23 cellular contexts compared by ENCODE assay signal in genomic region chr15:29470794-29471193, GRCh38.
DNase-seq lines count a peak whose midpoint lies in the region; ATAC-seq and TF ChIP-seq lines count a peak whose summit lies in the region.
"Had no signal": no experiment of that assay in that cellular context is flagged by ENCODE, and none has a peak within 500 bp of the region (broad histone marks: within the 10 kb centered on the region; RNA-seq: fewer than 3 reads in every experiment).

No MANE protein-coding gene starts in this region.

- POLR2A ChIA-PET in RWPE1 (lab: Yijun Ruan, JAX; ENCODE audit: low non-redundant PET): no interaction called here

- H3K27ac ChIP-seq in RWPE1 (no peak overlapping the region), thyroid gland (peak overlapping the region in 2 of 3 donors; percentile 24 to 48), caudate nucleus (ENCODE audit: low read depth, low read length) (no peak overlapping the region)
- H3K27ac ChIP-seq: BLaER1 treated with 17β-estradiol and CSF1 and Interleukin-3, amounts not matched to agents 10 nM and 100 nM; SJCRH30; spleen had no signal

- ATAC-seq in HG02970 (IDR thresholded peaks at IDR 0.05; ENCODE audit: low FRiP score, unreplicated experiment): no peak
- no peak for ATAC-seq in HG02885 (IDR thresholded peaks at IDR 0.05; ENCODE audit: poor library complexity, unreplicated experiment)
- ATAC-seq: WTC11 had no signal

- no peaks in the 10 kb centered on the region for H3K36me3 ChIP-seq in thyroid gland
- H3K36me3 ChIP-seq: BLaER1 treated with 17β-estradiol and CSF1 and Interleukin-3, amounts not matched to agents 10 nM and 100 nM; SJCRH30; spleen had no signal

- no peak overlapping the region for H3K4me3 ChIP-seq in thyroid gland (replicated peaks in 1 of 3)
- H3K4me3 ChIP-seq: BLaER1 treated with 17β-estradiol and CSF1 and Interleukin-3, amounts not matched to agents 10 nM and 100 nM; SJCRH30; spleen had no signal

- no peaks in the 10 kb centered on the region for H3K27me3 ChIP-seq in thyroid gland
- H3K27me3 ChIP-seq: BLaER1 treated with 17β-estradiol and CSF1 and Interleukin-3, amounts not matched to agents 10 nM and 100 nM; SJCRH30; spleen had no signal

- TF ChIP-seq CTCF in RWPE1 (conservative IDR thresholded peaks at IDR 0.05; ENCODE audit: low read depth): no peak
- TF ChIP-seq CTCF in thyroid gland (IDR thresholded peaks at IDR 0.05): no peak

- peaks cover 13 to 24% of the 10 kb centered on the region in 2 donors for H3K4me1 ChIP-seq in thyroid gland
- H3K4me1 ChIP-seq: SJCRH30, spleen had no signal

- intact Hi-C loops in thyroid gland (cut with DNase I): no loop called here

- no peaks in the 10 kb centered on the region for H3K9me3 ChIP-seq in thyroid gland
- H3K9me3 ChIP-seq: SJCRH30, spleen had no signal

- peak; percentile 37 for DNase-seq in NCI-H510A treated with DMSO at 0.1 percent for 48 hours (lab: John Stamatoyannopoulos, UW)
- DNase-seq in NCI-H510A (lab: John Stamatoyannopoulos, UW): no peak
- DNase-seq in RWPE1 (ENCODE audit: low spot score): peak; percentile 44
- DNase-seq in kidney tubule cell (ENCODE audit: low spot score): peak; percentile 84
- DNase-seq in thyroid gland: peak; percentile 72 to 76
- DNase-seq in caudate nucleus (lab: John Stamatoyannopoulos, UW): no peak
- DNase-seq: activated CD4-positive, alpha-beta T cell treated with anti-CD3 and anti-CD28 coated beads, Interleukin-2, amount 50 U/mL, for 48 hours; activated naive CD4-positive, alpha-beta T cell treated with anti-CD3 and anti-CD28 coated beads, Interleukin-2, amount 50 U/mL, for 16 hours; activated T-cell treated with anti-CD3 and anti-CD28 coated beads, Interleukin-2, amount 50 U/mL, for 24 hours; cortex of kidney; foreskin fibroblast; KBM-7; kidney; NCI-H1092; NCI-H526 treated with DMSO at 0.1 percent for 48 hours; SJCRH30; stimulated activated CD8-positive, alpha-beta memory T cell treated with anti-CD3 and anti-CD28 coated beads, Interleukin-4, amount 100 ng/mL, for 48 hours; T-helper 2 cell had no signal

- CTCF ChIA-PET in RWPE1 (lab: Yijun Ruan, JAX): interaction anchor here (0.6 to 0.7 kb wide), 2 partner anchors 78 to 99 kb away, joined by 3 read pairs; no protein-coding TSS in a partner anchor

- WGBS in thyroid gland, 2 donors: 24% methylated on average over 3 of the region's 3 CpGs

- TF ChIP-seq POLR2A in thyroid gland (IDR thresholded peaks at IDR 0.05): no peak

Comparison
In these comparisons a context has a peak if more than half of its experiments do, and no peak if none do; other contexts are left out.
1. DNase-seq: peak in NCI-H510A treated with DMSO at 0.1 percent for 48 hours (single experiment), RWPE1 (single experiment), kidney tubule cell (single experiment) and thyroid gland (2 of 2); none in NCI-H510A (single experiment) and caudate nucleus (0 of 61).
2. H3K27ac ChIP-seq: peak in thyroid gland (2 of 3); none in RWPE1 (single experiment) and caudate nucleus (single experiment).